ENCODE assay signal across 9 cellular contexts in genomic region chr2:159712929-159713575, GRCh38. TPM values are rescaled to one million over a fixed set of nuclear protein-coding genes. Genes with fewer than 3 reads are reported as not detected.
DNase-seq lines count a peak whose midpoint lies in the region; ATAC-seq, FAIRE-seq and TF ChIP-seq lines count a peak whose summit lies in the region.
"Had no signal": no experiment of that assay in that cellular context is flagged by ENCODE, and none has a peak within 500 bp of the region (broad histone marks: within the 10 kb centered on the region; RNA-seq: fewer than 3 reads in every experiment).

No MANE protein-coding gene starts in this region.

- POLR2A ChIA-PET in activated CD4-positive, alpha-beta T cell treated with anti-CD3 and anti-CD28 coated beads, Interleukin-2, amount 10 ng/mL, durations not matched to agents 7 days and 5 days (lab: Charles Lee): interaction anchor here (0.6 kb wide), 1 partner anchor 70 kb away, joined by 3 read pairs; no protein-coding TSS in a partner anchor

- FAIRE-seq in GM12892 (lab: Jason Lieb, UNC): no peak
- FAIRE-seq: endometrium had no signal

- H3K9me3 Mint-ChIP-seq in activated CD4-positive, alpha-beta T cell treated with anti-CD3 and anti-CD28 coated beads, Interleukin-2, amount 10 ng/mL, durations not matched to agents 7 days and 5 days: no peaks in the 10 kb centered on the region
- H3K9me3 Mint-ChIP-seq in osteocyte (ENCODE audit: unreplicated experiment): no peaks in the 10 kb centered on the region

- TF ChIP-seq POLR2A in GM12892 (IDR thresholded peaks at IDR 0.05; ENCODE audit: low read depth, low read length): no peak; the same call in 1 of the 2 replicates

- H3K9me3 ChIP-seq in T-helper 17 cell (ENCODE audit: control insufficient read depth, low read length, poor library complexity, severe bottlenecking): no peaks in the 10 kb centered on the region

- H3K4me3 Mint-ChIP-seq in activated CD4-positive, alpha-beta T cell treated with anti-CD3 and anti-CD28 coated beads, Interleukin-2, amount 10 ng/mL, durations not matched to agents 7 days and 5 days: peak overlapping the region; percentile 100
- H3K4me3 Mint-ChIP-seq in T-helper 17 cell (peak overlapping the region; percentile 99), osteocyte (ENCODE audit: unreplicated experiment) (peak overlapping the region; percentile 99)

- H3K36me3 Mint-ChIP-seq in activated CD4-positive, alpha-beta T cell treated with anti-CD3 and anti-CD28 coated beads, Interleukin-2, amount 10 ng/mL, durations not matched to agents 7 days and 5 days (ENCODE audit: low read depth): peaks cover 44% of the 10 kb centered on the region
- H3K36me3 Mint-ChIP-seq in T-helper 17 cell (ENCODE audit: low read depth) (peaks cover 11% of the 10 kb centered on the region), osteocyte (ENCODE audit: unreplicated experiment) (peaks cover 21% of the 10 kb centered on the region)

- TF ChIP-seq CTCF in fibroblast of villous mesenchyme (IDR thresholded peaks at IDR 0.05; ENCODE audit: insufficient read depth, low read depth, low read length) (no peak), osteocyte (IDR thresholded peaks at IDR 0.05) (no peak)

- peaks cover 52% of the 10 kb centered on the region for H3K4me1 Mint-ChIP-seq in activated CD4-positive, alpha-beta T cell treated with anti-CD3 and anti-CD28 coated beads, Interleukin-2, amount 10 ng/mL, durations not matched to agents 7 days and 5 days
- H3K4me1 Mint-ChIP-seq in T-helper 17 cell (peaks cover 39% of the 10 kb centered on the region), osteocyte (ENCODE audit: unreplicated experiment) (peaks cover 52% of the 10 kb centered on the region)

- CTCF ChIA-PET in activated CD4-positive, alpha-beta T cell treated with anti-CD3 and anti-CD28 coated beads, Interleukin-2, amount 10 ng/mL, durations not matched to agents 7 days and 5 days (lab: Charles Lee): interaction anchor here (0.6 to 1.1 kb wide), 2 partner anchors 9 to 1430 kb away, joined by 3 read pairs; no protein-coding TSS in a partner anchor

- no peaks in the 10 kb centered on the region for H3K27me3 Mint-ChIP-seq in activated CD4-positive, alpha-beta T cell treated with anti-CD3 and anti-CD28 coated beads, Interleukin-2, amount 10 ng/mL, durations not matched to agents 7 days and 5 days
- no peaks in the 10 kb centered on the region for H3K27me3 Mint-ChIP-seq in T-helper 17 cell
- H3K27me3 Mint-ChIP-seq in osteocyte (ENCODE audit: unreplicated experiment): no peaks in the 10 kb centered on the region

- H3K4me3 ChIP-seq in fibroblast of villous mesenchyme (ENCODE audit: low read depth, low read length): peak overlapping the region; percentile 91

- ATAC-seq in HG03039 (IDR thresholded peaks at IDR 0.05; ENCODE audit: unreplicated experiment): peak; percentile 7
- peak; percentile 5 for ATAC-seq in T-helper 17 cell

- no peak for DNase-seq in activated CD4-positive, alpha-beta T cell treated with anti-CD3 and anti-CD28 coated beads, Interleukin-2, amount 10 ng/mL, durations not matched to agents 7 days and 5 days
- no peak for DNase-seq in activated CD4-positive, alpha-beta T cell treated with anti-CD3 and anti-CD28 coated beads, Interleukin-2, amount 50 U/mL, for 4 hours
- DNase-seq in T-helper 17 cell (no peak), fibroblast of villous mesenchyme (ENCODE audit: low read depth) (peak; percentile 36), osteocyte (ENCODE audit: extremely low spot score, unreplicated experiment) (peak; percentile 85), iPS-NIHi11 (ENCODE audit: low spot score) (no peak), GM12892 (ENCODE audit: insufficient read length) (no peak)

- peak overlapping the region; percentile 100 for H3K27ac Mint-ChIP-seq in activated CD4-positive, alpha-beta T cell treated with anti-CD3 and anti-CD28 coated beads, Interleukin-2, amount 10 ng/mL, durations not matched to agents 7 days and 5 days
- peak overlapping the region; percentile 99 for H3K27ac Mint-ChIP-seq in T-helper 17 cell
- H3K27ac Mint-ChIP-seq in osteocyte (ENCODE audit: unreplicated experiment): peak overlapping the region; percentile 100

RNA-seq across cellular contexts. Expression of gene MARCHF7, which starts 0.7 kb away (rescaled TPM):
- total RNA-seq in activated CD4-positive, alpha-beta T cell treated with anti-CD3 and anti-CD28 coated beads, Interleukin-2, amount 10 ng/mL, durations not matched to agents 7 days and 5 days: 10 to 100 TPM; 75.7 to 96.3 TPM
- 10 to 100 TPM; 62.0 to 69.4 TPM for total RNA-seq in T-helper 17 cell
- 80.5 and 158 TPM in 2 replicates for total RNA-seq in fibroblast of villous mesenchyme
- 89.5 and 92.8 TPM in 2 replicates for total RNA-seq in osteocyte
- polyA plus RNA-seq in GM12892 (2012; ENCODE audit: missing spikeins): 85.7 TPM

Comparison
In these comparisons a context has a peak if more than half of its experiments do, and no peak if none do; other contexts are left out.
1. DNase-seq: peak in fibroblast of villous mesenchyme (single experiment) and osteocyte (single experiment); none in activated CD4-positive, alpha-beta T cell treated with anti-CD3 and anti-CD28 coated beads, Interleukin-2, amount 10 ng/mL, durations not matched to agents 7 days and 5 days (single experiment), activated CD4-positive, alpha-beta T cell treated with anti-CD3 and anti-CD28 coated beads, Interleukin-2, amount 50 U/mL, for 4 hours (0 of 2), T-helper 17 cell (0 of 3), iPS-NIHi11 (single experiment) and GM12892 (single experiment).
2. Peak in every context shown above with its lines, with median percentiles within 50 percentile points of each other: H3K27ac Mint-ChIP-seq and H3K4me3 Mint-ChIP-seq.